ENCODE assay signal across 1 cellular context in genomic region chr19:23440791-23441190, GRCh38.
TF ChIP-seq lines count a peak whose summit lies in the region.

No MANE protein-coding gene starts in this region.

TF ChIP-seq in K562, 482 proteins besides CTCF, POLR2A, EP300 and RAD21 (continued from another document):
- TF ChIP-seq USF1 (CRISPR knock-in tag; IDR thresholded peaks at IDR 0.05) (no peak), CREB3L1 (IDR thresholded peaks at IDR 0.05; ENCODE audit: borderline replicate concordance, low read depth) (no peak), FOS (IDR thresholded peaks at IDR 0.05; ENCODE audit: extremely low read depth, insufficient read length) (no peak), ZNF695 (CRISPR knock-in tag; IDR thresholded peaks at IDR 0.05) (no peak), XRCC4 (IDR thresholded peaks at IDR 0.05; ENCODE audit: extremely low read depth, insufficient read depth, insufficient read length) (no peak), TAF7 (tag; IDR thresholded peaks at IDR 0.05) (no peak), ZFX (CRISPR knock-in tag; IDR thresholded peaks at IDR 0.05) (no peak), BACH1 (tag; IDR thresholded peaks at IDR 0.05) (no peak), ZNF239 (CRISPR knock-in tag; IDR thresholded peaks at IDR 0.05) (no peak), STAT5A (IDR thresholded peaks at IDR 0.05; ENCODE audit: borderline replicate concordance, low read length) (no peak), ZNF507 (tag; conservative IDR thresholded peaks at IDR 0.05) (no peak), TFE3 (CRISPR knock-in tag; IDR thresholded peaks at IDR 0.05) (no peak)
